Comparison of ENCODE assay signal across 16 cellular contexts in the genomic region with DNA sequence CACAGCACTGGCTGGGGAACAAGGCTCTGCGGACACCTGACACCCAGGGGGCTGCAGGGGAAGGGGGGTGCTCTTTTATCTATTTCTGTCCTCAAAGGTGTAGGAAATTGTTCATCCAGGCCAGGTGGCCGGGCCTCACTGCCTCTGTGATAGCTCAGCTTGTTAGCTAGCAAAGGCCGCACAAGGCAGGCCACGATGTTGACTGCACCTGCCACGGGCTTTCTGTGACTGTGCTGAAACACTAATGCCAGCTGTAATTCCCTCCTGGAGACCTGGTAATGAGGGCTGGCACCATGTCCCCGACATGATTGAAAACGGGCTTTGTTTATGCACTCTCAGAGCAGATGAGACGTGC.
DNase-seq lines count a peak whose midpoint lies in the region; TF ChIP-seq lines count a peak whose summit lies in the region.
"Had no signal": no experiment of that assay in that cellular context is flagged by ENCODE, and none has a peak within 500 bp of the region (broad histone marks: within the 10 kb centered on the region; RNA-seq: fewer than 3 reads in every experiment).

No MANE protein-coding gene starts in this region.

- H3K36me3 ChIP-seq in sigmoid colon, result no peaks in the 10 kb centered on the region

- H3K4me3 ChIP-seq in sigmoid colon, result no peak overlapping the region

- peak; percentile 19 for DNase-seq in NCI-H748 (lab: John Stamatoyannopoulos, UW; ENCODE audit: unreplicated experiment)
- no peak for DNase-seq in NCI-H748 treated with DMSO at 0.1 percent for 48 hours (lab: John Stamatoyannopoulos, UW)
- peak in 2 of 3 experiments; percentile 57 to 81 for DNase-seq in NCI-H1417 (lab: John Stamatoyannopoulos, UW)
- DNase-seq in chondrocyte (ENCODE audit: low spot score), result peak; percentile 56
- peak; percentile 32 for DNase-seq in sigmoid colon
- no peak for DNase-seq in activated CD8-positive, alpha-beta memory T cell treated with anti-CD3 and anti-CD28 coated beads, Interleukin-2, amount 50 U/mL, for 48 hours
- DNase-seq in activated CD4-positive, alpha-beta T cell treated with anti-CD3 and anti-CD28 coated beads, Interleukin-2, amount 10 ng/mL, durations not matched to agents 24 days and 14 days, result no peak
- no peak for DNase-seq in stimulated activated CD4-positive, alpha-beta T cell treated with anti-CD3 and anti-CD28 coated beads, Interleukin-4, amount 100 ng/mL, for 1 hour
- DNase-seq: H7, NCI-H1694 treated with DMSO at 0.1 percent for 48 hours, NCI-H2107, OCI-M1, SIG-M5 had no signal

- no peak for TF ChIP-seq POLR2A in sigmoid colon (IDR thresholded peaks at IDR 0.05)

- H3K27ac ChIP-seq in sigmoid colon, result no peak overlapping the region
- H3K27ac ChIP-seq: HL-60, KMS-11 had no signal

- TF ChIP-seq CTCF in chondrocyte (IDR thresholded peaks at IDR 0.05) (no peak), sigmoid colon (IDR thresholded peaks at IDR 0.05) (no peak)

- no peaks in the 10 kb centered on the region for H3K9me3 ChIP-seq in sigmoid colon

- H3K4me1 ChIP-seq in sigmoid colon, result peaks cover 0 to 23% (median 20%) of the 10 kb centered on the region in 4 donors

- H3K27me3 ChIP-seq in sigmoid colon, result no peaks in the 10 kb centered on the region

- H3K9me3 Mint-ChIP-seq in chondrocyte (ENCODE audit: low read depth), result no peaks in the 10 kb centered on the region
- no peaks in the 10 kb centered on the region for H3K9me3 Mint-ChIP-seq in activated CD4-positive, alpha-beta T cell treated with anti-CD3 and anti-CD28 coated beads, Interleukin-2, amount 10 ng/mL, durations not matched to agents 24 days and 14 days

- 88 to 89% methylated on average over 8 of the region's 8 CpGs for WGBS in sigmoid colon, 2 donors

- no peak overlapping the region for H3K4me3 Mint-ChIP-seq in chondrocyte (ENCODE audit: unreplicated experiment)
- H3K4me3 Mint-ChIP-seq in activated CD4-positive, alpha-beta T cell treated with anti-CD3 and anti-CD28 coated beads, Interleukin-2, amount 10 ng/mL, durations not matched to agents 24 days and 14 days, result no peak overlapping the region
- H3K4me3 Mint-ChIP-seq: B cell had no signal

- peaks cover 1% of the 10 kb centered on the region for H3K36me3 Mint-ChIP-seq in chondrocyte (ENCODE audit: low read depth)
- no peaks in the 10 kb centered on the region for H3K36me3 Mint-ChIP-seq in activated CD4-positive, alpha-beta T cell treated with anti-CD3 and anti-CD28 coated beads, Interleukin-2, amount 10 ng/mL, durations not matched to agents 24 days and 14 days (ENCODE audit: low read depth)

- peaks cover 5% of the 10 kb centered on the region for H3K27me3 Mint-ChIP-seq in chondrocyte (ENCODE audit: low read depth)
- no peaks in the 10 kb centered on the region for H3K27me3 Mint-ChIP-seq in activated CD4-positive, alpha-beta T cell treated with anti-CD3 and anti-CD28 coated beads, Interleukin-2, amount 10 ng/mL, durations not matched to agents 24 days and 14 days

- intact Hi-C loops in sigmoid colon (cut with DNase I), result loop anchor here (10.0 kb wide), 1 partner anchor 192 kb away; a partner anchor contains a TSS
- intact Hi-C loops in activated CD4-positive, alpha-beta T cell treated with anti-CD3 and anti-CD28 coated beads, Interleukin-2, amount 10 ng/mL, durations not matched to agents 24 days and 14 days (cut with micrococcal nuclease), result no loop called here

- peaks cover 20% of the 10 kb centered on the region for H3K4me1 Mint-ChIP-seq in chondrocyte (ENCODE audit: low read depth)
- H3K4me1 Mint-ChIP-seq in activated CD4-positive, alpha-beta T cell treated with anti-CD3 and anti-CD28 coated beads, Interleukin-2, amount 10 ng/mL, durations not matched to agents 24 days and 14 days, result no peaks in the 10 kb centered on the region
- H3K4me1 Mint-ChIP-seq: B cell had no signal

- no peak overlapping the region for H3K27ac Mint-ChIP-seq in chondrocyte (ENCODE audit: unreplicated experiment)
- H3K27ac Mint-ChIP-seq in activated CD4-positive, alpha-beta T cell treated with anti-CD3 and anti-CD28 coated beads, Interleukin-2, amount 10 ng/mL, durations not matched to agents 24 days and 14 days, result no peak overlapping the region
- H3K27ac Mint-ChIP-seq: B cell had no signal

- TF ChIP-seq EP300 in sigmoid colon (IDR thresholded peaks at IDR 0.05), result no peak

Comparison
In these comparisons a context has a peak if more than half of its experiments do, and no peak if none do; other contexts are left out.
1. DNase-seq: peak in NCI-H748 (single experiment), NCI-H1417 (2 of 3), chondrocyte (single experiment) and sigmoid colon (single experiment); none in NCI-H748 treated with DMSO at 0.1 percent for 48 hours (single experiment), activated CD8-positive, alpha-beta memory T cell treated with anti-CD3 and anti-CD28 coated beads, Interleukin-2, amount 50 U/mL, for 48 hours (single experiment), activated CD4-positive, alpha-beta T cell treated with anti-CD3 and anti-CD28 coated beads, Interleukin-2, amount 10 ng/mL, durations not matched to agents 24 days and 14 days (single experiment) and stimulated activated CD4-positive, alpha-beta T cell treated with anti-CD3 and anti-CD28 coated beads, Interleukin-4, amount 100 ng/mL, for 1 hour (single experiment).